ENCODE assay signal across 8 cellular contexts in genomic region chr11:35035894-35036408, GRCh38.
DNase-seq lines count a peak whose midpoint lies in the region; ATAC-seq and TF ChIP-seq lines count a peak whose summit lies in the region.

No MANE protein-coding gene starts in this region.

- H3K27me3 ChIP-seq in Peyer's patch: no peaks in the 10 kb centered on the region

- intact Hi-C loops in left colon (cut with DNase I, micrococcal nuclease): no loop called here

- peaks cover 7% of the 10 kb centered on the region for H3K36me3 Mint-ChIP-seq in stimulated activated effector memory CD8-positive, alpha-beta T cell treated with anti-CD3 and anti-CD28 coated beads, Interleukin-12 subunit alpha, Interleukin-12 subunit beta, amount 100 ng/mL, for 72 hours

- H3K27ac ChIP-seq in Peyer's patch: no peak overlapping the region

- H3K4me3 ChIP-seq in cardiac fibroblast (replicated peaks in 1 of 2; ENCODE audit: low read depth in 2 of 2, low read length in 2 of 2) (no peak overlapping the region), Peyer's patch (no peak overlapping the region)

- no peak overlapping the region for H3K4me3 Mint-ChIP-seq in stimulated activated effector memory CD8-positive, alpha-beta T cell treated with anti-CD3 and anti-CD28 coated beads, Interleukin-12 subunit alpha, Interleukin-12 subunit beta, amount 100 ng/mL, for 72 hours

- peaks cover 78% of the 10 kb centered on the region for H3K4me1 Mint-ChIP-seq in stimulated activated effector memory CD8-positive, alpha-beta T cell treated with anti-CD3 and anti-CD28 coated beads, Interleukin-12 subunit alpha, Interleukin-12 subunit beta, amount 100 ng/mL, for 72 hours

- no peak for TF ChIP-seq POLR2A in Peyer's patch (IDR thresholded peaks at IDR 0.05)

- peak overlapping the region; percentile 64 for H3K27ac Mint-ChIP-seq in stimulated activated effector memory CD8-positive, alpha-beta T cell treated with anti-CD3 and anti-CD28 coated beads, Interleukin-12 subunit alpha, Interleukin-12 subunit beta, amount 100 ng/mL, for 72 hours

- no peaks in the 10 kb centered on the region for H3K4me1 ChIP-seq in Peyer's patch

- TF ChIP-seq CTCF in cardiac fibroblast (IDR thresholded peaks at IDR 0.05; ENCODE audit: low read depth, low read length) (no peak), Peyer's patch (IDR thresholded peaks at IDR 0.05) (no peak)

- ATAC-seq in stimulated activated effector memory CD8-positive, alpha-beta T cell treated with anti-CD3 and anti-CD28 coated beads, Interleukin-12 subunit alpha, Interleukin-12 subunit beta, amount 100 ng/mL, for 72 hours: no peak
- no peak for ATAC-seq in left colon

- H3K9me3 Mint-ChIP-seq in stimulated activated effector memory CD8-positive, alpha-beta T cell treated with anti-CD3 and anti-CD28 coated beads, Interleukin-12 subunit alpha, Interleukin-12 subunit beta, amount 100 ng/mL, for 72 hours: no peaks in the 10 kb centered on the region

- H3K36me3 ChIP-seq in Peyer's patch: no peaks in the 10 kb centered on the region

- H3K9me3 ChIP-seq in Peyer's patch: no peaks in the 10 kb centered on the region

- peak; percentile 7 for DNase-seq in DMS153 (lab: John Stamatoyannopoulos, UW)
- no peak for DNase-seq in DMS153 treated with DMSO at 0.1 percent for 48 hours (lab: John Stamatoyannopoulos, UW; ENCODE audit: unreplicated experiment)
- peak; percentile 98 to 99 for DNase-seq in Kasumi-1 (lab: John Stamatoyannopoulos, UW)
- peak; percentile 97 to 99 for DNase-seq in cardiac fibroblast (ENCODE audit: low read depth in 2 of 2)
- DNase-seq in stimulated activated effector memory CD8-positive, alpha-beta T cell treated with anti-CD3 and anti-CD28 coated beads, Interleukin-12 subunit alpha, Interleukin-12 subunit beta, amount 100 ng/mL, for 72 hours (ENCODE audit: low spot score in 2 of 2): no peak
- DNase-seq in stimulated activated CD4-positive, alpha-beta T cell treated with anti-CD3 and anti-CD28 coated beads, Interleukin-4, amount 100 ng/mL, for 24 hours: no peak
- DNase-seq in left colon: no peak
- no peak for DNase-seq in Peyer's patch

Comparison
In these comparisons a context has a peak if more than half of its experiments do, and no peak if none do; other contexts are left out.
1. DNase-seq: peak in DMS153 (single experiment), Kasumi-1 (2 of 2) and cardiac fibroblast (2 of 2); none in DMS153 treated with DMSO at 0.1 percent for 48 hours (single experiment), stimulated activated effector memory CD8-positive, alpha-beta T cell treated with anti-CD3 and anti-CD28 coated beads, Interleukin-12 subunit alpha, Interleukin-12 subunit beta, amount 100 ng/mL, for 72 hours (0 of 2), stimulated activated CD4-positive, alpha-beta T cell treated with anti-CD3 and anti-CD28 coated beads, Interleukin-4, amount 100 ng/mL, for 24 hours (single experiment), left colon (0 of 2) and Peyer's patch (0 of 3).